ENCODE assay signal across 1 cellular context in genomic region chr9:136645343-136645902, GRCh38.
TF ChIP-seq lines count a peak whose summit lies in the region.

No MANE protein-coding gene starts in this region.

TF ChIP-seq in GM12878, 131 proteins besides CTCF, POLR2A, EP300 and RAD21:
- TF ChIP-seq BHLHE40 (IDR thresholded peaks at IDR 0.05; ENCODE audit: borderline replicate concordance in 1 of 2, low read depth in 2 of 2, low read length in 1 of 2): peak; percentile 27 to 59; a peak in 3 of 4 replicates
- no peak for TF ChIP-seq USF1 (IDR thresholded peaks at IDR 0.05; ENCODE audit: borderline replicate concordance, extremely low read length, insufficient read depth, low read depth, low read length)
TF ChIP-seq in GM12878: peak in this region for 1.
